In the genomic region with DNA sequence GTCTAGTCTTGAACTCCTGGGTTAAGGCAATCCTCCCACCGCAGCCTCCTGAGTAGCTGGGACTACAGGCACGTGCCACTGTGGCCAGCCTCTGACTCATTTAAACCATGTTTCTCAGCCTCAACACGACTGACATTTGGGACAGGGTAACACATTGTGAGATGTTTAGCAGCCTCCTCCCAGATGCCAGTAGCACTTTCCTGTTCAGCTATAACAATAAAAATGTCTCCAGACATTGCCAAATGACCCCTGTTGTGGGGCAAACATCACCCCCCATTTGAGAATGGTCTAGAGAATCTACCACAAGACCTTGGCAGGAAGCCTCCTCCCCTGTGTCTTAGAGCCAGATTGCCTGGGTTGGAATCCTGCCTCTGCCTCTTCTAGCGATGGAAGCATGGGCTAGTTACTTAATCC, we compare ENCODE assay signal across 8 cellular contexts. TPM values are rescaled to one million over a fixed set of nuclear protein-coding genes. Genes with fewer than 3 reads are reported as not detected.
A peak's percentile ranks its signal among the peaks of the same experiment; 100 is the strongest.
DNase-seq lines count a peak whose midpoint lies in the region; ATAC-seq and TF ChIP-seq lines count a peak whose summit lies in the region.

No MANE protein-coding gene starts in this region.

- H3K27ac ChIP-seq in coronary artery, result peak overlapping the region in 1 of 2 donors; percentile 20

- DNase-seq in GM12865 (ENCODE audit: low read depth) (peak; percentile 67), sciatic nerve (ENCODE audit: low spot score) (no peak), coronary artery (ENCODE audit: low spot score) (no peak), activated gamma-delta T cell treated with Interleukin-2 at 50 U/mL for 16 hours (no peak), NCI-H1417 (lab: John Stamatoyannopoulos, UW) (no peak)
- peak; percentile 38 for DNase-seq in activated naive CD8-positive, alpha-beta T cell treated with anti-CD3 and anti-CD28 coated beads for 36 hours

- H3K4me3 Mint-ChIP-seq in activated naive CD8-positive, alpha-beta T cell treated with anti-CD3 and anti-CD28 coated beads for 36 hours, result no peak overlapping the region

- H3K36me3 Mint-ChIP-seq in activated naive CD8-positive, alpha-beta T cell treated with anti-CD3 and anti-CD28 coated beads for 36 hours, result no peaks in the 10 kb centered on the region

- H3K27ac Mint-ChIP-seq in activated naive CD8-positive, alpha-beta T cell treated with anti-CD3 and anti-CD28 coated beads for 36 hours, result peak overlapping the region; percentile 45

- intact Hi-C loops in sciatic nerve (cut with DNase I), result no loop called here

- no peak for TF ChIP-seq CTCF in GM12865 (IDR thresholded peaks at IDR 0.05; ENCODE audit: insufficient read depth, low read depth, low read length, missing control alignments)
- TF ChIP-seq CTCF in coronary artery (IDR thresholded peaks at IDR 0.05), result no peak

- peaks cover 10% of the 10 kb centered on the region for H3K27me3 Mint-ChIP-seq in activated naive CD8-positive, alpha-beta T cell treated with anti-CD3 and anti-CD28 coated beads for 36 hours

- peaks cover 10% of the 10 kb centered on the region for H3K4me1 Mint-ChIP-seq in activated naive CD8-positive, alpha-beta T cell treated with anti-CD3 and anti-CD28 coated beads for 36 hours

- no peak overlapping the region for H3K4me3 ChIP-seq in GM12865 (ENCODE audit: low read depth, low read length)
- no peak overlapping the region for H3K4me3 ChIP-seq in coronary artery

- H3K9me3 Mint-ChIP-seq in activated naive CD8-positive, alpha-beta T cell treated with anti-CD3 and anti-CD28 coated beads for 36 hours, result no peaks in the 10 kb centered on the region

- ATAC-seq in HG03196 (IDR thresholded peaks at IDR 0.05; ENCODE audit: unreplicated experiment), result peak; percentile 59
- peak; percentile 86 for ATAC-seq in sciatic nerve
- ATAC-seq in GM19328 (IDR thresholded peaks at IDR 0.05; ENCODE audit: unreplicated experiment), result no peak

RNA-seq across cellular contexts. Expression of a gene that starts 8.4 kb away (rescaled TPM):
- not detected for total RNA-seq in activated naive CD8-positive, alpha-beta T cell treated with anti-CD3 and anti-CD28 coated beads for 36 hours
- total RNA-seq in sciatic nerve, result not detected

RNA-seq across cellular contexts. Expression of a gene that starts 45.8 kb away (rescaled TPM):
- 1 to 10 TPM; 2.4 to 2.6 TPM for total RNA-seq in activated naive CD8-positive, alpha-beta T cell treated with anti-CD3 and anti-CD28 coated beads for 36 hours
- total RNA-seq in sciatic nerve, result 16.8 TPM

Comparison
In these comparisons a context has a peak if more than half of its experiments do, and no peak if none do; other contexts are left out.
1. DNase-seq: peak in GM12865 (single experiment) and activated naive CD8-positive, alpha-beta T cell treated with anti-CD3 and anti-CD28 coated beads for 36 hours (single experiment); none in sciatic nerve (single experiment), coronary artery (single experiment), activated gamma-delta T cell treated with Interleukin-2 at 50 U/mL for 16 hours (single experiment) and NCI-H1417 (0 of 3).